Comparison of ENCODE assay signal across 1 cellular context in genomic region chr14:68506021-68506644, GRCh38.
TF ChIP-seq lines count a peak whose summit lies in the region.

No MANE protein-coding gene starts in this region.

TF ChIP-seq in GM23338, 12 proteins besides CTCF, POLR2A, EP300 and RAD21 (continued from another document):
- no peak for TF ChIP-seq EZH2phosphoT487 (IDR thresholded peaks at IDR 0.05; ENCODE audit: unreplicated experiment)
- TF ChIP-seq POLR2AphosphoS5 (IDR thresholded peaks at IDR 0.05; ENCODE audit: low read depth): no peak
- TF ChIP-seq JUNB (IDR thresholded peaks at IDR 0.05; ENCODE audit: unreplicated experiment): no peak
- no peak for TF ChIP-seq EZH2 (IDR thresholded peaks at IDR 0.05; ENCODE audit: low read depth, unreplicated experiment)
- TF ChIP-seq ZNF114 (CRISPR knock-in tag; IDR thresholded peaks at IDR 0.05): no peak
- TF ChIP-seq REST (IDR thresholded peaks at IDR 0.05; ENCODE audit: unreplicated experiment): no peak
- no peak for TF ChIP-seq ETS1 (IDR thresholded peaks at IDR 0.05)
- TF ChIP-seq CREB1 (CRISPR knock-in tag; IDR thresholded peaks at IDR 0.05; ENCODE audit: low read depth): no peak
TF ChIP-seq in GM23338: peak in this region for 0.
